9 cellular contexts compared by ENCODE assay signal in genomic region chr17:44522883-44523671, GRCh38. TPM values are rescaled to one million over a fixed set of nuclear protein-coding genes. Genes with fewer than 3 reads are reported as not detected.
A peak's percentile ranks its signal among the peaks of the same experiment; 100 is the strongest.
DNase-seq lines count a peak whose midpoint lies in the region; ATAC-seq and TF ChIP-seq lines count a peak whose summit lies in the region.
"Had no signal": no experiment of that assay in that cellular context is flagged by ENCODE, and none has a peak within 500 bp of the region (broad histone marks: within the 10 kb centered on the region; RNA-seq: fewer than 3 reads in every experiment).

No MANE protein-coding gene starts in this region.

- TF ChIP-seq POLR2A in esophagus squamous epithelium (IDR thresholded peaks at IDR 0.05) = no peak
- no peak for TF ChIP-seq POLR2A in ovary (IDR thresholded peaks at IDR 0.05)

- H3K27me3 ChIP-seq in esophagus squamous epithelium = peaks cover 0 to 33% (median 0%) of the 10 kb centered on the region in 4 donors
- H3K27me3 ChIP-seq in ovary = no peaks in the 10 kb centered on the region

- no peaks in the 10 kb centered on the region for H3K36me3 ChIP-seq in esophagus squamous epithelium
- no peaks in the 10 kb centered on the region for H3K36me3 ChIP-seq in ovary

- no peak overlapping the region for H3K4me3 ChIP-seq in esophagus squamous epithelium
- H3K4me3 ChIP-seq in ovary = no peak overlapping the region

- ATAC-seq in GM21717 (IDR thresholded peaks at IDR 0.05; ENCODE audit: unreplicated experiment) (no peak), HG02981 (IDR thresholded peaks at IDR 0.05; ENCODE audit: unreplicated experiment) (no peak)

- H3K9me3 ChIP-seq in esophagus squamous epithelium (no peaks in the 10 kb centered on the region), ovary (no peaks in the 10 kb centered on the region)

- peak in 5 of 6 experiments; percentile 37 to 68 (median 58) for TF ChIP-seq CTCF in esophagus squamous epithelium (IDR thresholded peaks at IDR 0.05)
- TF ChIP-seq CTCF in ovary (IDR thresholded peaks at IDR 0.05) = no peak

- peaks cover 0 to 4% (median 0%) of the 10 kb centered on the region in 3 donors for H3K4me1 ChIP-seq in esophagus squamous epithelium
- no peaks in the 10 kb centered on the region for H3K4me1 ChIP-seq in ovary (ENCODE audit: insufficient read depth)

- WGBS in esophagus squamous epithelium, 2 donors = 64 to 68% methylated on average over 5 to 7 of the region's 14 CpGs
- 52 to 64% (median 60%) methylated on average over 14 of the region's 14 CpGs for WGBS in ovary, 3 donors

- DNase-seq in NCI-H2081 (lab: John Stamatoyannopoulos, UW) = peak; percentile 16 to 33
- DNase-seq in NCI-H2081 treated with DMSO at 0.1 percent for 48 hours (lab: John Stamatoyannopoulos, UW) = no peak
- peak; percentile 61 for DNase-seq in NCI-H526 treated with DMSO at 0.1 percent for 48 hours (lab: John Stamatoyannopoulos, UW)
- DNase-seq in activated CD8-positive, alpha-beta memory T cell treated with anti-CD3 and anti-CD28 coated beads for 24 hours = peak; percentile 76
- no peak for DNase-seq in esophagus squamous epithelium (lab: John Stamatoyannopoulos, UW)
- peak in 3 of 5 donors; percentile 21 to 64 (median 33) for DNase-seq in ovary

- no peak for TF ChIP-seq EP300 in ovary (IDR thresholded peaks at IDR 0.05)

- intact Hi-C loops in esophagus squamous epithelium (cut with DNase I) (no loop called here), ovary (cut with DNase I) (no loop called here)

- H3K27ac ChIP-seq in esophagus squamous epithelium = no peak overlapping the region
- H3K27ac ChIP-seq in ovary = no peak overlapping the region

RNA-seq across cellular contexts. Expression of gene GPATCH8, which starts 19.9 kb away (rescaled TPM):
- total RNA-seq in esophagus squamous epithelium (10 to 100 TPM; 15.3 to 35.5 (median 24.9) TPM), ovary (10 to 100 TPM; 27.6 to 57.3 (median 48.9) TPM)
- polyA plus RNA-seq in ovary = 10 to 100 TPM; 20.5 to 40.4 TPM

RNA-seq across cellular contexts. Expression of gene FZD2, which starts 34.2 kb away (rescaled TPM):
- total RNA-seq in esophagus squamous epithelium (1 to 10 TPM in 2 of 4 donors, under 1 TPM in 1, not detected in 1; 0.26 to 1.5 (median 1.3) TPM), ovary (10 to 100 TPM in 3 of 7 donors, 1 to 10 TPM in 4; 1.6 to 12.5 (median 9.3) TPM)
- 1 to 10 TPM in 1 of 2 donors, under 1 TPM in 1; 0.08 to 5.3 TPM for polyA plus RNA-seq in ovary
- total RNA-seq: CD4-positive, alpha-beta memory T cell had no signal
- polyA plus RNA-seq: CD4-positive, alpha-beta memory T cell had no signal

Comparison
In these comparisons a context has a peak if more than half of its experiments do, and no peak if none do; other contexts are left out.
1. DNase-seq: peak in NCI-H2081 (2 of 2), NCI-H526 treated with DMSO at 0.1 percent for 48 hours (single experiment), activated CD8-positive, alpha-beta memory T cell treated with anti-CD3 and anti-CD28 coated beads for 24 hours (single experiment) and ovary (3 of 5); none in NCI-H2081 treated with DMSO at 0.1 percent for 48 hours (single experiment) and esophagus squamous epithelium (single experiment).
2. CTCF ChIP-seq: peak in esophagus squamous epithelium (5 of 6); none in ovary (0 of 3).